ENCODE assay signal across 17 cellular contexts in genomic region chr17:75361996-75362395, GRCh38. TPM values are rescaled to one million over a fixed set of nuclear protein-coding genes. Genes with fewer than 3 reads are reported as not detected.
DNase-seq lines count a peak whose midpoint lies in the region; ATAC-seq, FAIRE-seq and TF ChIP-seq lines count a peak whose summit lies in the region.
"Had no signal": no experiment of that assay in that cellular context is flagged by ENCODE, and none has a peak within 500 bp of the region (broad histone marks: within the 10 kb centered on the region; RNA-seq: fewer than 3 reads in every experiment).

No MANE protein-coding gene starts in this region.

- peak overlapping the region; percentile 8 to 66 for H3K4me3 Mint-ChIP-seq in activated T-cell treated with anti-CD3 and anti-CD28 coated beads, Interleukin-2, amount 50 U/mL, for 72 hours
- H3K4me3 Mint-ChIP-seq in immature natural killer cell: no peak overlapping the region
- H3K4me3 Mint-ChIP-seq in stimulated activated naive CD8-positive, alpha-beta T cell treated with anti-CD3 and anti-CD28 coated beads, Interleukin-15, amount 100 ng/mL, for 72 hours: peak overlapping the region in 1 of 2 donors; percentile 57

- H3K79me2 ChIP-seq in OCI-LY7 (ENCODE audit: insufficient read depth, low read depth, low read length) (peaks cover 100% of the 10 kb centered on the region), mesendoderm (ENCODE audit: control insufficient read depth, insufficient read depth, low read length) (peaks cover 36% of the 10 kb centered on the region)

- no peaks in the 10 kb centered on the region; the same call in 1 of the 2 replicates for H3K9me3 ChIP-seq in OCI-LY7 (ENCODE audit: low read length)
- H3K9me3 ChIP-seq: mucosa of descending colon, Peyer's patch had no signal

- FAIRE-seq in GM12891 (lab: Jason Lieb, UNC): no peak
- FAIRE-seq: H1, urothelium cell line had no signal

- no peaks in the 10 kb centered on the region for H3K9me2 ChIP-seq in OCI-LY7 (ENCODE audit: insufficient read depth, low read length)

- no peak overlapping the region for H2AFZ ChIP-seq in OCI-LY7 (ENCODE audit: low read length)

- no peak overlapping the region for H2AK5ac ChIP-seq in mesendoderm (ENCODE audit: low read length)

- BruUV-seq in OCI-LY7 (replicated peaks; lab: Mats Ljungman, UMichigan): TSS peak; percentile 11

- POLR2A ChIA-PET in OCI-LY7 (lab: Charles Lee): interaction anchor here (0.6 to 5.0 kb wide), 7 partner anchors 10 to 112 kb away, joined by 4 to 29 read pairs (median 6); no protein-coding TSS in a partner anchor

- H3K36me3 ChIP-seq in OCI-LY7 (ENCODE audit: insufficient read depth, low read length) (peaks cover 29% of the 10 kb centered on the region), mesendoderm (ENCODE audit: control insufficient read depth, insufficient read depth, low read length) (no peaks in the 10 kb centered on the region)
- H3K36me3 ChIP-seq: Peyer's patch had no signal

- no peak overlapping the region for H2BK15ac ChIP-seq in mesendoderm (replicated peaks; ENCODE audit: low read depth)

- no peak for TF ChIP-seq CTCF in OCI-LY7 (conservative IDR thresholded peaks at IDR 0.05; ENCODE audit: low read length)

- no peak for ATAC-seq in activated T-cell treated with anti-CD3 and anti-CD28 coated beads, Interleukin-2, amount 50 U/mL, for 72 hours (replicated peaks in 1 of 2)
- ATAC-seq in stimulated activated naive CD8-positive, alpha-beta T cell treated with anti-CD3 and anti-CD28 coated beads, Interleukin-15, amount 100 ng/mL, for 72 hours: peak; percentile 65
- ATAC-seq: left ventricle myocardium superior had no signal

- intact Hi-C loops in OCI-LY7 (cut with micrococcal nuclease; ENCODE audit: unreplicated experiment): no loop called here

- peaks cover 63% of the 10 kb centered on the region for H4K20me1 ChIP-seq in OCI-LY7 (ENCODE audit: insufficient read depth, low read length)

- H3K4me1 Mint-ChIP-seq in activated T-cell treated with anti-CD3 and anti-CD28 coated beads, Interleukin-2, amount 50 U/mL, for 72 hours (ENCODE audit: low read depth): peaks cover 88% of the 10 kb centered on the region
- peaks cover 85 to 92% of the 10 kb centered on the region in 2 donors for H3K4me1 Mint-ChIP-seq in immature natural killer cell
- H3K4me1 Mint-ChIP-seq in stimulated activated naive CD8-positive, alpha-beta T cell treated with anti-CD3 and anti-CD28 coated beads, Interleukin-15, amount 100 ng/mL, for 72 hours: peaks cover 91% of the 10 kb centered on the region

- H3K9me3 Mint-ChIP-seq in activated T-cell treated with anti-CD3 and anti-CD28 coated beads, Interleukin-2, amount 50 U/mL, for 72 hours: no peaks in the 10 kb centered on the region
- no peaks in the 10 kb centered on the region for H3K9me3 Mint-ChIP-seq in immature natural killer cell
- H3K9me3 Mint-ChIP-seq in stimulated activated naive CD8-positive, alpha-beta T cell treated with anti-CD3 and anti-CD28 coated beads, Interleukin-15, amount 100 ng/mL, for 72 hours: no peaks in the 10 kb centered on the region

- H3K4me3 ChIP-seq in OCI-LY7 (ENCODE audit: low read depth, low read length, poor library complexity, severe bottlenecking) (peak overlapping the region; percentile 43), mesendoderm (ENCODE audit: low read length) (no peak overlapping the region)
- H3K4me3 ChIP-seq: mucosa of descending colon, Peyer's patch had no signal

- H3K27ac Mint-ChIP-seq in activated T-cell treated with anti-CD3 and anti-CD28 coated beads, Interleukin-2, amount 50 U/mL, for 72 hours: peak overlapping the region; percentile 79
- H3K27ac Mint-ChIP-seq in immature natural killer cell: peak overlapping the region in 4 of 6 donors; percentile 7 to 37 (median 24)
- peak overlapping the region in 1 of 2 donors; percentile 41 for H3K27ac Mint-ChIP-seq in stimulated activated naive CD8-positive, alpha-beta T cell treated with anti-CD3 and anti-CD28 coated beads, Interleukin-15, amount 100 ng/mL, for 72 hours

- no peak overlapping the region for H4K8ac ChIP-seq in mesendoderm (ENCODE audit: low read depth, low read length)

- H2BK5ac ChIP-seq in mesendoderm (ENCODE audit: low read length): no peak overlapping the region

- H3K27ac ChIP-seq in OCI-LY7 (ENCODE audit: low read depth, low read length, poor library complexity, severe bottlenecking): peak overlapping the region; percentile 76
- no peak overlapping the region for H3K27ac ChIP-seq in mesendoderm (ENCODE audit: low read depth, low read length)
- H3K27ac ChIP-seq: Peyer's patch had no signal

- no peaks in the 10 kb centered on the region for H3K27me3 ChIP-seq in mesendoderm (ENCODE audit: insufficient read depth, low read length, poor library complexity)
- H3K27me3 ChIP-seq: Peyer's patch had no signal

- no peak overlapping the region for H3K23ac ChIP-seq in mesendoderm (ENCODE audit: low read length)

- CTCF ChIA-PET in OCI-LY7 (lab: Charles Lee; ENCODE audit: unreplicated experiment): no interaction called here

- no peak for TF ChIP-seq POLR2A in GM12891 (IDR thresholded peaks at IDR 0.05; ENCODE audit: low read depth, low read length)

- H3K56ac ChIP-seq in mesendoderm (ENCODE audit: low read length): no peak overlapping the region

- H3K4me2 ChIP-seq in OCI-LY7 (ENCODE audit: low read length) (peak overlapping the region; percentile 79), mesendoderm (ENCODE audit: low read length) (no peak overlapping the region)

- H3K4me1 ChIP-seq in OCI-LY7 (ENCODE audit: insufficient read depth, low read length, poor library complexity, severe bottlenecking): peaks cover 77% of the 10 kb centered on the region
- H3K4me1 ChIP-seq in mesendoderm (ENCODE audit: control insufficient read depth, low read depth, low read length): no peaks in the 10 kb centered on the region

- no peak overlapping the region for H3K9ac ChIP-seq in mesendoderm (ENCODE audit: low read length)

- no peaks in the 10 kb centered on the region for H3K27me3 Mint-ChIP-seq in activated T-cell treated with anti-CD3 and anti-CD28 coated beads, Interleukin-2, amount 50 U/mL, for 72 hours (ENCODE audit: low read depth)
- H3K27me3 Mint-ChIP-seq in immature natural killer cell (ENCODE audit: low read depth in 3 of 3): peaks cover 0 to 2% (median 0%) of the 10 kb centered on the region in 3 donors
- H3K27me3 Mint-ChIP-seq in stimulated activated naive CD8-positive, alpha-beta T cell treated with anti-CD3 and anti-CD28 coated beads, Interleukin-15, amount 100 ng/mL, for 72 hours: no peaks in the 10 kb centered on the region

- H4K5ac ChIP-seq in mesendoderm (ENCODE audit: low read length): no peak overlapping the region

- peaks cover 2 to 5% of the 10 kb centered on the region in 2 donors for H3K36me3 Mint-ChIP-seq in activated T-cell treated with anti-CD3 and anti-CD28 coated beads, Interleukin-2, amount 50 U/mL, for 72 hours (ENCODE audit: insufficient read depth in 2 of 2)
- no peaks in the 10 kb centered on the region for H3K36me3 Mint-ChIP-seq in immature natural killer cell

- peaks cover 12% of the 10 kb centered on the region for H3K79me1 ChIP-seq in mesendoderm (ENCODE audit: low read length)

- H3K4ac ChIP-seq in mesendoderm (ENCODE audit: low read depth, low read length): no peak overlapping the region

- no peak for DNase-seq in activated T-cell treated with anti-CD3 and anti-CD28 coated beads, Interleukin-2, amount 50 U/mL, for 72 hours
- no peak for DNase-seq in activated T-cell treated with anti-CD3 and anti-CD28 coated beads for 4 hours
- no peak for DNase-seq in OCI-LY7 (ENCODE audit: low spot score)
- no peak for DNase-seq in immature natural killer cell
- no peak for DNase-seq in stimulated activated naive CD8-positive, alpha-beta T cell treated with anti-CD3 and anti-CD28 coated beads, Interleukin-15, amount 100 ng/mL, for 72 hours
- DNase-seq in mesendoderm: no peak
- no peak for DNase-seq in NCI-H1930 (lab: John Stamatoyannopoulos, UW)
- no peak for DNase-seq in GM12891 (ENCODE audit: insufficient read length, low spot score)
- DNase-seq: aorta; left ventricle myocardium superior; mucosa of descending colon; NCI-H1694; Peyer's patch; stimulated activated CD4-positive, alpha-beta T cell treated with anti-CD3 and anti-CD28 coated beads, Interleukin-4, amount 100 ng/mL, for 4 hours; T-helper 9 cell had no signal

- WGBS in mesendoderm (ENCODE audit: extremely low coverage, insufficient coverage, low lambda C conversion rate): no CpG with 5 or more reads among the region's 2 CpGs

- no peak overlapping the region for H2BK120ac ChIP-seq in mesendoderm (ENCODE audit: low read depth, low read length)

- no peak overlapping the region for H3K18ac ChIP-seq in mesendoderm (ENCODE audit: low read length)

TF ChIP-seq in GM12891, 5 proteins besides CTCF, POLR2A, EP300 and RAD21:
- TF ChIP-seq SPI1 (IDR thresholded peaks at IDR 0.05; ENCODE audit: low read depth, low read length) (no peak), POU2F2 (IDR thresholded peaks at IDR 0.05; ENCODE audit: low read depth, low read length) (no peak), PAX5 (IDR thresholded peaks at IDR 0.05; ENCODE audit: insufficient read depth, low read length, severe bottlenecking) (no peak), TAF1 (IDR thresholded peaks at IDR 0.05; ENCODE audit: low read depth, low read length) (no peak), POLR2AphosphoS5 (IDR thresholded peaks at IDR 0.05; ENCODE audit: low read depth, low read length) (no peak)
TF ChIP-seq in GM12891: peak in this region for 0.

RNA-seq across cellular contexts. Expression of gene GRB2, which starts 43.5 kb away (rescaled TPM):
- 100 to 1,000 TPM; 209 to 218 TPM for total RNA-seq in activated T-cell treated with anti-CD3 and anti-CD28 coated beads, Interleukin-2, amount 50 U/mL, for 72 hours
- 240 and 244 TPM in 2 replicates for total RNA-seq in OCI-LY7 (2014; rRNA removed; shearing (Covaris generic))
- total RNA-seq in OCI-LY7 (2022): 294 and 308 TPM in 2 replicates
- 100 to 1,000 TPM; 104 to 161 (median 135) TPM for polyA plus RNA-seq in immature natural killer cell
- polyA plus RNA-seq in mesendoderm (2013, experiment 1 of 2): 144 TPM
- polyA plus RNA-seq in mesendoderm (2013, experiment 2 of 2): 132 TPM
- polyA plus RNA-seq in GM12891 (2012; ENCODE audit: low read depth, missing spikeins): 114 TPM

Comparison
In these comparisons a context has a peak if more than half of its experiments do, and no peak if none do; other contexts are left out.
1. H3K4me3 Mint-ChIP-seq: peak in activated T-cell treated with anti-CD3 and anti-CD28 coated beads, Interleukin-2, amount 50 U/mL, for 72 hours (2 of 2); none in immature natural killer cell (0 of 5).